22 cellular contexts compared by ENCODE assay signal in the genomic region with DNA sequence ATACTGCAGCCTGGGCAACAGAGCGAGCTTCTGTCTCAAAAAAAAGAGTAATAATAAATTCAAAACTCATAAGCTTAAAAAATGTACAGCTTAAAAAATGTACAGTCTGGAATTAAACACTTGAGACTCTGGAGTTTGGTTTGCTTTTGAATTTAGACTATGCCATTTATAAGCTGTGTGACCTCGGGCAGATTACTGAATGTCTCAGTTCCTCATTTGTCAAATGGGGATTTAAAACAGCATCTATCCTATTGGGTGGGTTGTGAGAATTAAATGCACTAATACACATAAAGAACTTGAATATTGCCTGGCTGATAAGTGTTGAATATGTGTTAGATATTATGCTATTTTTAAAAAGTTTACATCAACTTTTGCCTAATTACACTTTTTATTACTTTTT.
DNase-seq lines count a peak whose midpoint lies in the region; ATAC-seq, FAIRE-seq and TF ChIP-seq lines count a peak whose summit lies in the region.
"Had no signal": no experiment of that assay in that cellular context is flagged by ENCODE, and none has a peak within 500 bp of the region (broad histone marks: within the 10 kb centered on the region; RNA-seq: fewer than 3 reads in every experiment).

No MANE protein-coding gene starts in this region.

- H4K20me1 ChIP-seq in GM12878 (ENCODE audit: control insufficient read depth, insufficient read depth): no peaks in the 10 kb centered on the region

- TF ChIP-seq POLR2A in GM12878 (IDR thresholded peaks at IDR 0.05; ENCODE audit: low read depth, low read length): no peak
- TF ChIP-seq POLR2A in ovary (IDR thresholded peaks at IDR 0.05): no peak

- no peaks in the 10 kb centered on the region for H3K36me3 ChIP-seq in GM12878 (ENCODE audit: control insufficient read depth in 2 of 2, insufficient read depth in 2 of 2, low read length in 1 of 2)
- H3K36me3 ChIP-seq in ovary: no peaks in the 10 kb centered on the region

- 48% methylated on average over 2 of the region's 2 CpGs for WGBS in GM12878 (ENCODE audit: insufficient coverage, insufficient replicate concordance, low lambda C conversion rate, missing lambda C conversion rate)
- 96 to 97% (median 97%) methylated on average over 2 of the region's 2 CpGs for WGBS in ovary, 3 donors

- peak; percentile 55 for FAIRE-seq in GM19239 (lab: Jason Lieb, UNC)
- no peak for FAIRE-seq in GM12878 (lab: Jason Lieb, UNC)
- FAIRE-seq: HTR-8/SVneo, K562, RCC 7860 had no signal

- no peak for TF ChIP-seq CTCF in GM12864 (IDR thresholded peaks at IDR 0.05; ENCODE audit: low read depth, low read length, missing control alignments)
- no peak for TF ChIP-seq CTCF in GM12878 (IDR thresholded peaks at IDR 0.05 in 2 of 3, conservative IDR thresholded peaks at IDR 0.05 in 1 of 3; ENCODE audit: control insufficient read depth in 2 of 3, extremely low read depth in 1 of 3, insufficient read depth in 1 of 3, low read depth in 3 of 3, low read length in 3 of 3)
- no peak for TF ChIP-seq CTCF in ovary (IDR thresholded peaks at IDR 0.05)

- SMC1A ChIA-PET in GM12878 (lab: Charles Lee; ENCODE audit: uncharacterized antibody, unreplicated experiment): interaction anchor here (1.0 to 1.4 kb wide), 4 partner anchors 9 to 138 kb away, joined by 3 to 5 read pairs (median 4); no protein-coding TSS in a partner anchor

- TF ChIP-seq RAD21 in GM12878 (IDR thresholded peaks at IDR 0.05; ENCODE audit: insufficient read depth, low read depth, low read length): no peak

- H3K4me1 ChIP-seq in GM12878 (ENCODE audit: control insufficient read depth, insufficient read depth, low read length) (peaks cover 6% of the 10 kb centered on the region; the same call in 1 of the 2 replicates), ovary (ENCODE audit: insufficient read depth) (no peaks in the 10 kb centered on the region)

- intact Hi-C loops in GM12878 (cut with micrococcal nuclease; ENCODE audit: unreplicated experiment): no loop called here
- intact Hi-C loops in ovary (cut with DNase I): no loop called here

- no peak for TF ChIP-seq EP300 in GM12878 (IDR thresholded peaks at IDR 0.05; ENCODE audit: borderline replicate concordance in 1 of 2, control insufficient read depth in 1 of 2, low read depth in 2 of 2, low read length in 2 of 2)
- no peak for TF ChIP-seq EP300 in ovary (IDR thresholded peaks at IDR 0.05)

- CTCF ChIA-PET in GM12878 (lab: Yijun Ruan, JAX): interaction anchor here (1.5 to 3.2 kb wide), 2 partner anchors 9 to 16 kb away, joined by 3 to 16 read pairs; no protein-coding TSS in a partner anchor

- H3K27ac ChIP-seq in GM12878 (ENCODE audit: control insufficient read depth, insufficient read depth): no peak overlapping the region
- H3K27ac ChIP-seq in ovary: no peak overlapping the region
- H3K27ac ChIP-seq: GM23248, SK-N-MC had no signal

- no peak overlapping the region for H3K9ac ChIP-seq in GM12878 (ENCODE audit: control insufficient read depth, insufficient read depth, low read length)
- H3K9ac ChIP-seq: GM23248 had no signal

- H3K27me3 ChIP-seq in GM12878 (replicated peaks in 1 of 2; ENCODE audit: control insufficient read depth in 2 of 2, insufficient read depth in 2 of 2, low read length in 1 of 2): no peaks in the 10 kb centered on the region
- H3K27me3 ChIP-seq in ovary: no peaks in the 10 kb centered on the region

- H3K9me3 ChIP-seq in GM12878 (replicated peaks; ENCODE audit: control insufficient read depth, insufficient read depth, low read length) (no peaks in the 10 kb centered on the region), ovary (no peaks in the 10 kb centered on the region)

- POLR2A ChIA-PET in GM12878 (lab: Charles Lee): no interaction called here

- in situ Hi-C loops in GM12878 (cut with MboI): no loop called here

- H3K4me3 ChIP-seq in GM12864 (ENCODE audit: low read depth, low read length): no peak overlapping the region
- no peak overlapping the region for H3K4me3 ChIP-seq in GM12878
- no peak overlapping the region for H3K4me3 ChIP-seq in ovary
- H3K4me3 ChIP-seq: GM23248, K562, SK-N-MC had no signal

- no peak overlapping the region for H2AFZ ChIP-seq in GM12878 (ENCODE audit: control insufficient read depth, low read depth, low read length)
- H2AFZ ChIP-seq: GM23248 had no signal

- DNase-seq in CD1c-positive myeloid dendritic cell (ENCODE audit: extremely low spot score) (peak; percentile 28), GM12864 (ENCODE audit: low read depth) (peak; percentile 8), GM19239 (ENCODE audit: insufficient read length, low spot score) (no peak), GM12878 (ENCODE audit: low read depth, low spot score) (no peak), midbrain (lab: John Stamatoyannopoulos, UW) (no peak), ovary (no peak)
- DNase-seq: CD4-positive, CD25-positive, alpha-beta regulatory T cell; DMS53; GM23248; H7; NCI-H1048; NCI-H1417; NCI-H1694; NCI-H2029 treated with DMSO at 0.1 percent for 48 hours; NCI-H446 treated with DMSO at 0.1 percent for 48 hours; NCI-H82; SIG-M5 had no signal

- ATAC-seq in GM12878: peak; percentile 82
- ATAC-seq in GM21367 (IDR thresholded peaks at IDR 0.05; ENCODE audit: unreplicated experiment): no peak
- ATAC-seq: K562 had no signal

- no peak overlapping the region for H3K4me2 ChIP-seq in GM12878 (ENCODE audit: control insufficient read depth, insufficient read depth)

- no TSS peak for BruUV-seq in GM12878 (replicated peaks; lab: Mats Ljungman, UMichigan)

- H3K79me2 ChIP-seq in GM12878 (ENCODE audit: control insufficient read depth, insufficient read depth, low read length): no peaks in the 10 kb centered on the region

- RAD21 ChIA-PET in GM12878 (lab: Charles Lee; ENCODE audit: unreplicated experiment): interaction anchor here (0.6 to 1.5 kb wide), 3 partner anchors 9 to 115 kb away, joined by 3 to 6 read pairs (median 3); no protein-coding TSS in a partner anchor

TF ChIP-seq in GM12878, 131 proteins besides CTCF, POLR2A, EP300 and RAD21:
- TF ChIP-seq PAX5 (IDR thresholded peaks at IDR 0.05; ENCODE audit: borderline replicate concordance, low read depth, low read length) (no peak), SPI1 (IDR thresholded peaks at IDR 0.05; ENCODE audit: borderline replicate concordance, insufficient read depth, low read depth, low read length) (peak; percentile 84; the same call in 1 of the 2 replicates)
TF ChIP-seq in GM12878: peak in this region for 1.

Comparison
In these comparisons a context has a peak if more than half of its experiments do, and no peak if none do; other contexts are left out.
1. DNase-seq: peak in CD1c-positive myeloid dendritic cell (single experiment) and GM12864 (single experiment); none in GM19239 (single experiment), GM12878 (single experiment), midbrain (single experiment) and ovary (0 of 5).